8 cellular contexts compared by ENCODE assay signal in genomic region chr2:156342252-156343095, GRCh38. TPM values are rescaled to one million over a fixed set of nuclear protein-coding genes. Genes with fewer than 3 reads are reported as not detected.
DNase-seq lines count a peak whose midpoint lies in the region; ATAC-seq, FAIRE-seq and TF ChIP-seq lines count a peak whose summit lies in the region.

No MANE protein-coding gene starts in this region.

- peaks cover 29% of the 10 kb centered on the region for H3F3A ChIP-seq in MM.1S (ENCODE audit: insufficient read depth, low read length)

- no peaks in the 10 kb centered on the region for H3K79me2 ChIP-seq in MM.1S (ENCODE audit: low read length)

- peak overlapping the region; percentile 92 for H3K4me3 Mint-ChIP-seq in activated naive CD8-positive, alpha-beta T cell treated with anti-CD3 and anti-CD28 coated beads for 36 hours

- H3K9ac ChIP-seq in MM.1S (ENCODE audit: low read length) = peak overlapping the region; percentile 100

- peaks cover 52% of the 10 kb centered on the region for H3K4me1 Mint-ChIP-seq in activated naive CD8-positive, alpha-beta T cell treated with anti-CD3 and anti-CD28 coated beads for 36 hours

- H3K27ac Mint-ChIP-seq in activated naive CD8-positive, alpha-beta T cell treated with anti-CD3 and anti-CD28 coated beads for 36 hours = peak overlapping the region; percentile 99

- no peaks in the 10 kb centered on the region for H3K9me3 Mint-ChIP-seq in activated naive CD8-positive, alpha-beta T cell treated with anti-CD3 and anti-CD28 coated beads for 36 hours

- H3K36me3 ChIP-seq in GM06990 (ENCODE audit: control insufficient read depth, insufficient read depth, low read length) (no peaks in the 10 kb centered on the region), HEK293 (ENCODE audit: control insufficient read depth in 2 of 2, insufficient read depth in 1 of 2, low read length in 2 of 2) (no peaks in the 10 kb centered on the region), MM.1S (replicated peaks; ENCODE audit: insufficient read depth, low read length) (no peaks in the 10 kb centered on the region), pancreas (no peaks in the 10 kb centered on the region), thymus (ENCODE audit: control insufficient read depth, insufficient read depth) (no peaks in the 10 kb centered on the region)

- H3K36me3 Mint-ChIP-seq in activated naive CD8-positive, alpha-beta T cell treated with anti-CD3 and anti-CD28 coated beads for 36 hours = peaks cover 1% of the 10 kb centered on the region

- POLR2A ChIA-PET in HEK293 (lab: Yijun Ruan, JAX) = interaction anchor here (0.6 to 1.2 kb wide), 11 partner anchors 9 to 1942 kb away, joined by 3 to 19 read pairs (median 4); partner anchors contain the start of gene NR4A2

- peak; percentile 93 for ATAC-seq in Right ventricle myocardium inferior
- peak; percentile 77 to 89 (median 86) for ATAC-seq in pancreas

- H3K27ac ChIP-seq in HEK293 (ENCODE audit: extremely low read depth, low read depth, low read length) (peak overlapping the region; percentile 98), MM.1S (ENCODE audit: low read length) (peak overlapping the region; percentile 100), pancreas (peak overlapping the region; percentile 99 to 100 (median 100)), thymus (ENCODE audit: low read depth) (peak overlapping the region; percentile 97)

- 0 to 1% methylated on average over 29 to 86 of the region's 86 CpGs for WGBS in pancreas, 2 donors
- WGBS in thymus = 1% methylated on average over 85 of the region's 86 CpGs

- H3K9me2 ChIP-seq in MM.1S (replicated peaks; ENCODE audit: insufficient read depth, low read length) = no peaks in the 10 kb centered on the region

- H3K4me3 ChIP-seq in GM06990 (replicated peaks; ENCODE audit: low read depth, low read length) (peak overlapping the region; percentile 90), HEK293 (ENCODE audit: low read depth, low read length) (peak overlapping the region; percentile 81), MM.1S (ENCODE audit: low read length) (peak overlapping the region; percentile 78), pancreas (peak overlapping the region; percentile 60 to 90 (median 81)), thymus (ENCODE audit: low read length) (peak overlapping the region; percentile 72)

- peaks cover 7% of the 10 kb centered on the region; the same call in 1 of the 2 replicates for H3K4me1 ChIP-seq in HEK293 (ENCODE audit: control insufficient read depth, insufficient read depth, low read length)
- peaks cover 22% of the 10 kb centered on the region; the same call in 1 of the 2 replicates for H3K4me1 ChIP-seq in MM.1S (ENCODE audit: low read length)
- peaks cover 8 to 30% (median 29%) of the 10 kb centered on the region in 3 donors for H3K4me1 ChIP-seq in pancreas
- peaks cover 4% of the 10 kb centered on the region for H3K4me1 ChIP-seq in thymus (ENCODE audit: control insufficient read depth, insufficient read depth, low read length)

- peak overlapping the region; percentile 52 for H2AFZ ChIP-seq in MM.1S (ENCODE audit: low read length)

- no peaks in the 10 kb centered on the region for H4K20me1 ChIP-seq in MM.1S (ENCODE audit: insufficient read depth, low read length)

- H3K4me2 ChIP-seq in MM.1S (ENCODE audit: low read depth, low read length) = peak overlapping the region; percentile 93

- no peaks in the 10 kb centered on the region for H3K27me3 ChIP-seq in GM06990 (replicated peaks; ENCODE audit: control insufficient read depth, insufficient read depth, low read length)
- H3K27me3 ChIP-seq in MM.1S (replicated peaks; ENCODE audit: insufficient read depth, low read length) = no peaks in the 10 kb centered on the region
- H3K27me3 ChIP-seq in pancreas = no peaks in the 10 kb centered on the region
- peaks cover 20% of the 10 kb centered on the region for H3K27me3 ChIP-seq in thymus (ENCODE audit: control insufficient read depth, insufficient read depth)

- CTCF ChIA-PET in HEK293 (lab: Yijun Ruan, JAX) = interaction anchor here (0.9 kb wide), 1 partner anchor 41 kb away, joined by 4 read pairs; no protein-coding TSS in a partner anchor

- intact Hi-C loops in Right ventricle myocardium inferior (cut with DNase I) = loop anchor here (1.0 to 2.0 kb wide), 3 partner anchors 8 to 94 kb away; partner anchors contain the start of gene GPD2
- intact Hi-C loops in pancreas (cut with DNase I) = loop anchor here in 2 of 3 donors (10.0 kb wide), 2 partner anchors 52 to 62 kb away; no protein-coding TSS in a partner anchor

- FAIRE-seq in pancreas (lab: Jason Lieb, UNC) = no peak

- no peak for TF ChIP-seq CTCF in GM06990 (IDR thresholded peaks at IDR 0.05; ENCODE audit: insufficient read depth, low read length, poor library complexity, severe bottlenecking)
- no peak for TF ChIP-seq CTCF in HEK293 (tag by site-specific recombination; IDR thresholded peaks at IDR 0.05)
- no peak for TF ChIP-seq CTCF in MM.1S (IDR thresholded peaks at IDR 0.05; ENCODE audit: low read length)
- TF ChIP-seq CTCF in pancreas (IDR thresholded peaks at IDR 0.05) = no peak

- peak; percentile 91 for DNase-seq in GM06990 (ENCODE audit: extremely low read depth, insufficient read length)
- peak; percentile 92 for DNase-seq in MM.1S
- peak; percentile 78 for DNase-seq in SKM-1 (lab: John Stamatoyannopoulos, UW; ENCODE audit: unreplicated experiment)
- peak; percentile 92 for DNase-seq in activated naive CD8-positive, alpha-beta T cell treated with anti-CD3 and anti-CD28 coated beads for 36 hours
- peak; percentile 97 for DNase-seq in Right ventricle myocardium inferior (ENCODE audit: missing footprints)
- peak; percentile 95 to 98 (median 96) for DNase-seq in pancreas

- H3K27me3 Mint-ChIP-seq in activated naive CD8-positive, alpha-beta T cell treated with anti-CD3 and anti-CD28 coated beads for 36 hours = no peaks in the 10 kb centered on the region

- H3K9me3 ChIP-seq in HEK293 (ENCODE audit: control insufficient read depth, insufficient read depth, low read depth, low read length) (no peaks in the 10 kb centered on the region), MM.1S (replicated peaks; ENCODE audit: insufficient read depth, low read length) (no peaks in the 10 kb centered on the region), pancreas (no peaks in the 10 kb centered on the region), thymus (ENCODE audit: control insufficient read depth) (no peaks in the 10 kb centered on the region)

TF ChIP-seq in HEK293, 187 proteins besides CTCF, POLR2A, EP300 and RAD21 (continues in another document):
- TF ChIP-seq ZBTB6 (tag by site-specific recombination; IDR thresholded peaks at IDR 0.05) (no peak), ZNF596 (tag by site-specific recombination; IDR thresholded peaks at IDR 0.05) (no peak), ZBTB8A (tag by site-specific recombination; IDR thresholded peaks at IDR 0.05) (peak; percentile 95), ZBTB10 (tag by site-specific recombination; IDR thresholded peaks at IDR 0.05) (no peak), ZBTB1 (tag by site-specific recombination; IDR thresholded peaks at IDR 0.05) (no peak), ZNF398 (tag by site-specific recombination; IDR thresholded peaks at IDR 0.05) (peak; percentile 65), ZNF514 (tag by site-specific recombination; IDR thresholded peaks at IDR 0.05) (no peak)

RNA-seq across cellular contexts. Expression of gene NR4A2, which starts 10.0 kb away (rescaled TPM):
- total RNA-seq in activated naive CD8-positive, alpha-beta T cell treated with anti-CD3 and anti-CD28 coated beads for 36 hours = 10 to 100 TPM; 47.7 to 49.9 TPM
- total RNA-seq in Right ventricle myocardium inferior (1.6 TPM), pancreas (10 to 100 TPM in 1 of 6 donors, 1 to 10 TPM in 5; 1.3 to 18.0 (median 3.2) TPM)
- polyA plus RNA-seq in pancreas (1 to 10 TPM; 4.1 to 4.8 TPM), thymus (4.4 TPM)

Comparison
In these comparisons a context has a peak if more than half of its experiments do, and no peak if none do; other contexts are left out.
1. Peak in every context shown above with its lines: DNase-seq, ATAC-seq, H3K4me3 ChIP-seq and H3K27ac ChIP-seq.